ENCODE assay signal across 8 cellular contexts in genomic region chr15:68230157-68231100, GRCh38. TPM values are rescaled to one million over a fixed set of nuclear protein-coding genes. Genes with fewer than 3 reads are reported as not detected.
A peak's percentile ranks its signal among the peaks of the same experiment; 100 is the strongest.
DNase-seq lines count a peak whose midpoint lies in the region; ATAC-seq and TF ChIP-seq lines count a peak whose summit lies in the region.

No MANE protein-coding gene starts in this region.

- peak overlapping the region; percentile 80 for H3K9ac ChIP-seq in SK-N-MC (ENCODE audit: insufficient read length)
- H3K9ac ChIP-seq in fibroblast of lung (ENCODE audit: insufficient read depth, low read length) = no peak overlapping the region

- H3K9me3 ChIP-seq in SK-N-MC (ENCODE audit: low read depth, low read length) (no peaks in the 10 kb centered on the region), fibroblast of lung (ENCODE audit: control insufficient read depth, insufficient read depth, low read depth, low read length) (no peaks in the 10 kb centered on the region)

- H3K4me2 ChIP-seq in fibroblast of lung (ENCODE audit: extremely low read depth, insufficient read depth, low read length) = peak overlapping the region; percentile 73

- TF ChIP-seq CTCF in AG09309 (IDR thresholded peaks at IDR 0.05; ENCODE audit: control insufficient read depth, insufficient read depth, low read depth, low read length, missing control alignments) (no peak), fibroblast of lung (conservative IDR thresholded peaks at IDR 0.05 in 1 of 2, IDR thresholded peaks at IDR 0.05 in 1 of 2; ENCODE audit: low read depth in 1 of 2, low read length in 2 of 2) (no peak)

- H3K36me3 ChIP-seq in SK-N-MC (ENCODE audit: insufficient read depth, low read length) = no peaks in the 10 kb centered on the region
- H3K36me3 ChIP-seq in fibroblast of lung (ENCODE audit: control insufficient read depth, insufficient read depth, low read length) = no peaks in the 10 kb centered on the region

- ATAC-seq in GM21360 (IDR thresholded peaks at IDR 0.05; ENCODE audit: unreplicated experiment) = peak; percentile 27
- ATAC-seq in GM21619 (IDR thresholded peaks at IDR 0.05; ENCODE audit: unreplicated experiment) = no peak

- H3K4me3 ChIP-seq in AG09309 (ENCODE audit: control insufficient read depth, low read depth, low read length) (peak overlapping the region; percentile 83), SK-N-MC (peak overlapping the region; percentile 78), fibroblast of lung (replicated peaks in 1 of 4; ENCODE audit: control extremely low read depth in 1 of 4, insufficient read depth in 1 of 4, low read depth in 3 of 4, low read length in 4 of 4) (peak overlapping the region; percentile 65 to 96 (median 76))

- no peaks in the 10 kb centered on the region for H4K20me1 ChIP-seq in fibroblast of lung (ENCODE audit: control insufficient read depth, extremely low read depth, insufficient read depth, low read length)

- peaks cover 23% of the 10 kb centered on the region for H3K79me2 ChIP-seq in fibroblast of lung (ENCODE audit: control insufficient read depth, insufficient read depth, low read length)

- H3K27me3 ChIP-seq in fibroblast of lung (ENCODE audit: control insufficient read depth, insufficient read depth, low read length) = no peaks in the 10 kb centered on the region

- DNase-seq in AG09309 (ENCODE audit: low read depth) = no peak
- DNase-seq in SK-N-MC (ENCODE audit: low read depth, low spot score) = no peak
- DNase-seq in fibroblast of lung (ENCODE audit: low read depth in 2 of 2) = no peak
- peak; percentile 42 for DNase-seq in pons (ENCODE audit: low spot score)
- no peak for DNase-seq in AG08396 (ENCODE audit: low spot score)
- no peak for DNase-seq in NOMO-1 (lab: John Stamatoyannopoulos, UW; ENCODE audit: unreplicated experiment in 2 of 2)

- H3K4me1 ChIP-seq in fibroblast of lung (ENCODE audit: control insufficient read depth, extremely low read depth, insufficient read depth, low read length) = peaks cover 3% of the 10 kb centered on the region

- peak overlapping the region; percentile 93 for H2AFZ ChIP-seq in fibroblast of lung (ENCODE audit: low read length)

- H3K27ac ChIP-seq in SK-N-MC (no peak overlapping the region), fibroblast of lung (ENCODE audit: insufficient read depth, low read length) (peak overlapping the region; percentile 82)

RNA-seq across cellular contexts. Expression of gene CLN6, which starts 0.9 kb away (rescaled TPM):
- total RNA-seq in fibroblast of lung = 5.6 and 6.2 TPM in 2 replicates
- polyA plus RNA-seq in fibroblast of lung = 16.1 and 31.2 TPM in 2 replicates
- 12.1 and 29.9 TPM in 2 replicates for polyA plus RNA-seq in fibroblast of lung (2012)
- 51.9 and 109 TPM in 2 replicates for polyA minus RNA-seq in fibroblast of lung (ENCODE audit: low replicate concordance)

RNA-seq across cellular contexts. Expression of gene CALML4, which starts 25.3 kb away (rescaled TPM):
- 1.0 and 1.8 TPM in 2 replicates for total RNA-seq in fibroblast of lung
- polyA plus RNA-seq in fibroblast of lung = 1.5 and 2.0 TPM in 2 replicates
- polyA plus RNA-seq in fibroblast of lung (2012) = 1.9 and 2.0 TPM in 2 replicates
- 0.44 TPM in 1 of 2 replicates, not detected in the other for polyA minus RNA-seq in fibroblast of lung (ENCODE audit: low replicate concordance)

RNA-seq across cellular contexts. Expression of gene FEM1B, which starts 47.1 kb away (rescaled TPM):
- 46.7 and 48.4 TPM in 2 replicates for total RNA-seq in fibroblast of lung
- polyA plus RNA-seq in fibroblast of lung = 20.9 and 38.2 TPM in 2 replicates
- 12.7 and 26.3 TPM in 2 replicates for polyA plus RNA-seq in fibroblast of lung (2012)
- 52.3 and 178 TPM in 2 replicates for polyA minus RNA-seq in fibroblast of lung (ENCODE audit: low replicate concordance)
